8 cellular contexts compared by ENCODE assay signal in genomic region chr16:28182183-28182582, GRCh38. TPM values are rescaled to one million over a fixed set of nuclear protein-coding genes. Genes with fewer than 3 reads are reported as not detected.
A peak's percentile ranks its signal among the peaks of the same experiment; 100 is the strongest.
DNase-seq lines count a peak whose midpoint lies in the region; ATAC-seq, FAIRE-seq and TF ChIP-seq lines count a peak whose summit lies in the region.

No MANE protein-coding gene starts in this region.

- peak overlapping the region in 1 of 2 donors; percentile 9 for H3K4me3 Mint-ChIP-seq in CD14-positive monocyte

- H3K9me1 ChIP-seq in K562 (ENCODE audit: control insufficient read depth, insufficient read depth, low read length) = peaks cover 9% of the 10 kb centered on the region

- CTCF ChIA-PET in K562 (lab: Yijun Ruan, JAX; ENCODE audit: low intra/inter-chr PET ratio) = no interaction called here

- intact Hi-C loops in CD14-positive monocyte (cut with micrococcal nuclease) (no loop called here), K562 (cut with micrococcal nuclease) (no loop called here), transverse colon (cut with DNase I; ENCODE audit: low total_unique reads) (no loop called here)

- peaks cover 62% of the 10 kb centered on the region for H3K4me1 ChIP-seq in SJSA1 (replicated peaks)
- peaks cover 9 to 48% of the 10 kb centered on the region in 2 experiments for H3K4me1 ChIP-seq in K562 (replicated peaks in 1 of 2; ENCODE audit: control insufficient read depth in 2 of 2, insufficient read depth in 2 of 2, low read length in 2 of 2)
- H3K4me1 ChIP-seq in transverse colon = peaks cover 17 to 56% (median 19%) of the 10 kb centered on the region in 4 donors

- peaks cover 37 to 55% of the 10 kb centered on the region in 2 donors for H3K36me3 Mint-ChIP-seq in CD14-positive monocyte

- DNase-seq in CD14-positive monocyte (ENCODE audit: low spot score) (no peak), SJSA1 (ENCODE audit: low read depth in 1 of 2, low spot score in 2 of 2) (no peak), K562 (ENCODE audit: extremely low read depth in 1 of 4, low spot score in 3 of 4) (no peak), putamen (ENCODE audit: low spot score) (peak; percentile 33), SIG-M5 (lab: John Stamatoyannopoulos, UW) (no peak), NOMO-1 (lab: John Stamatoyannopoulos, UW; ENCODE audit: unreplicated experiment in 2 of 2) (no peak), transverse colon (no peak)

- TF ChIP-seq CTCF in CD14-positive monocyte (IDR thresholded peaks at IDR 0.05) (no peak), K562 (IDR thresholded peaks at IDR 0.05 in 2 of 3, conservative IDR thresholded peaks at IDR 0.05 in 1 of 3; ENCODE audit: insufficient read depth in 2 of 3, low read depth in 1 of 3, low read length in 3 of 3) (no peak), transverse colon (IDR thresholded peaks at IDR 0.05) (no peak)

- in situ Hi-C loops in K562 (cut with MboI) (no loop called here), transverse colon (cut with MboI; ENCODE audit: low pct_ligation_motif_present in 1 of 4, low pct_unique_long_range_greater_than_20kb in 1 of 4, low sequenced_read_pairs in 3 of 4) (no loop called here)

- H3K4me3 ChIP-seq in SJSA1 (no peak overlapping the region), K562 (no peak overlapping the region), transverse colon (no peak overlapping the region)

- peaks cover 70% of the 10 kb centered on the region for H3K4me1 Mint-ChIP-seq in CD14-positive monocyte

- TF ChIP-seq POLR2A in K562 (conservative IDR thresholded peaks at IDR 0.05) (no peak), transverse colon (IDR thresholded peaks at IDR 0.05) (no peak)

- peaks cover 95% of the 10 kb centered on the region for H3K79me2 ChIP-seq in K562 (ENCODE audit: control insufficient read depth, insufficient read depth, low read length)

- peaks cover 0 to 4% (median 2%) of the 10 kb centered on the region in 7 donors for H3K9me3 Mint-ChIP-seq in CD14-positive monocyte

- TF ChIP-seq EP300 in K562 (IDR thresholded peaks at IDR 0.05; ENCODE audit: low read length) = no peak
- no peak for TF ChIP-seq EP300 in transverse colon (IDR thresholded peaks at IDR 0.05; ENCODE audit: low read depth)

- no peak for TF ChIP-seq RAD21 in K562 (CRISPR knock-in tag; conservative IDR thresholded peaks at IDR 0.05 in 1 of 2, IDR thresholded peaks at IDR 0.05 in 1 of 2)

- ATAC-seq in K562 = peak; percentile 37; the same call in 2 of the 3 replicates
- ATAC-seq in GM21526 (IDR thresholded peaks at IDR 0.05; ENCODE audit: low FRiP score, unreplicated experiment) = no peak

- no peak overlapping the region for H2AFZ ChIP-seq in K562 (ENCODE audit: low read depth, low read length)

- no peak overlapping the region for H3K4me2 ChIP-seq in K562 (ENCODE audit: insufficient read depth, low read length)

- no peak overlapping the region; a peak in 2 of 4 replicates for H3K9ac ChIP-seq in K562 (ENCODE audit: insufficient read depth in 1 of 2, low read depth in 2 of 2, low read length in 2 of 2)

- FAIRE-seq in K562 (lab: Jason Lieb, UNC) = peak; percentile 55

- no TSS peak for BruUV-seq in K562 (replicated peaks; lab: Mats Ljungman, UMichigan)

- peak overlapping the region; percentile 87 for H3K27ac ChIP-seq in SJSA1
- H3K27ac ChIP-seq in K562 (ENCODE audit: extremely low read depth, low read depth, low read length) = no peak overlapping the region; the same call in 2 of the 3 replicates
- H3K27ac ChIP-seq in transverse colon = peak overlapping the region in 1 of 4 donors; percentile 58

- H3K9me3 ChIP-seq in SJSA1 (replicated peaks) = no peaks in the 10 kb centered on the region
- H3K9me3 ChIP-seq in K562 (replicated peaks; ENCODE audit: control insufficient read depth, insufficient read depth, low read depth, low read length) = no peaks in the 10 kb centered on the region
- H3K9me3 ChIP-seq in transverse colon = no peaks in the 10 kb centered on the region

- H4K20me1 ChIP-seq in K562 (replicated peaks; ENCODE audit: control insufficient read depth, insufficient read depth, low read length) = peaks cover 38% of the 10 kb centered on the region

- peaks cover 60% of the 10 kb centered on the region for H3K36me3 ChIP-seq in SJSA1
- peaks cover 60% of the 10 kb centered on the region for H3K36me3 ChIP-seq in K562 (ENCODE audit: control insufficient read depth, insufficient read depth, low read length)
- peaks cover 0 to 1% (median 0%) of the 10 kb centered on the region in 4 donors for H3K36me3 ChIP-seq in transverse colon

- H3K27me3 ChIP-seq in SJSA1 (replicated peaks) (no peaks in the 10 kb centered on the region), K562 (ENCODE audit: control insufficient read depth in 2 of 2, insufficient read depth in 2 of 2, low read length in 2 of 2) (no peaks in the 10 kb centered on the region), transverse colon (no peaks in the 10 kb centered on the region)

- peak overlapping the region; percentile 88 to 99 (median 93) for H3K27ac Mint-ChIP-seq in CD14-positive monocyte

- no peaks in the 10 kb centered on the region for H3K27me3 Mint-ChIP-seq in CD14-positive monocyte (ENCODE audit: low read depth in 3 of 3)

- POLR2A ChIA-PET in K562 (lab: Yijun Ruan, JAX) = interaction anchor here (1.5 to 1.7 kb wide), 2 partner anchors 9 to 13 kb away, joined by 6 to 7 read pairs; no protein-coding TSS in a partner anchor

- 44% methylated on average over 7 of the region's 7 CpGs for WGBS in K562 (ENCODE audit: insufficient coverage, low coverage, missing lambda C conversion rate)
- 60 to 78% methylated on average over 1 to 7 of the region's 7 CpGs for WGBS in transverse colon (ENCODE audit: low coverage in 1 of 2), 2 donors

TF ChIP-seq in K562, 482 proteins besides CTCF, POLR2A, EP300 and RAD21 (continues in another document):
- TF ChIP-seq PKNOX1 (IDR thresholded peaks at IDR 0.05) (peak; percentile 52; the same call in 1 of the 2 replicates), ZNF384 (IDR thresholded peaks at IDR 0.05; ENCODE audit: low read depth, low read length) (no peak), STAT5B (CRISPR knock-in tag; IDR thresholded peaks at IDR 0.05) (no peak), PTTG1 (tag; IDR thresholded peaks at IDR 0.05; ENCODE audit: low read depth) (no peak), ZNF76 (CRISPR knock-in tag; IDR thresholded peaks at IDR 0.05; ENCODE audit: borderline replicate concordance) (no peak), CREB1 (IDR thresholded peaks at IDR 0.05) (peak; percentile 22; the same call in 1 of the 2 replicates), CREB1 (CRISPR knock-in tag; IDR thresholded peaks at IDR 0.05) (no peak), MIER1 (IDR thresholded peaks at IDR 0.05; ENCODE audit: low read depth) (no peak), HEY1 (CRISPR knock-in tag; IDR thresholded peaks at IDR 0.05; ENCODE audit: borderline replicate concordance) (no peak), CBX8 (IDR thresholded peaks at IDR 0.05; ENCODE audit: borderline replicate concordance, extremely low read depth, low read depth, low read length, poor library complexity, severe bottlenecking) (no peak), GABPB2 (CRISPR knock-in tag; conservative IDR thresholded peaks at IDR 0.05) (no peak), ZNF507 (tag; conservative IDR thresholded peaks at IDR 0.05) (no peak), DIDO1 (tag; IDR thresholded peaks at IDR 0.05; ENCODE audit: low read depth) (no peak), CREM (IDR thresholded peaks at IDR 0.05; ENCODE audit: low read depth) (0 out of 2 replicates have a peak, but pooled peaks have one; percentile 44), NFXL1 (CRISPR knock-in tag; IDR thresholded peaks at IDR 0.05) (no peak), NFRKB (IDR thresholded peaks at IDR 0.05; ENCODE audit: low read depth) (no peak), ZNF133 (CRISPR knock-in tag; IDR thresholded peaks at IDR 0.05) (no peak)

RNA-seq across cellular contexts. Expression of gene XPO6, which starts 29.6 kb away (rescaled TPM):
- polyA plus RNA-seq in CD14-positive monocyte (10 to 100 TPM; 35.7 to 38.3 TPM), K562 (2011; rRNA removed) (160 and 184 TPM in 2 replicates), K562 (2014; fragmentation: Illumina TruSeq; extraction: Trizol) (154 and 180 TPM in 2 replicates), K562 (2014; fragmentation: Nextera tagmentation; extraction: Ambion mirVana) (10 to 100 TPM; 11.2 to 31.0 TPM), K562 (2014; rRNA removed) (119 and 141 TPM in 2 replicates)
- total RNA-seq in SJSA1 (2014; rRNA removed; shearing (Covaris generic)) = 164 and 347 TPM in 2 replicates
- total RNA-seq in K562 (2011; cell fraction: chromatin; rRNA removed; ENCODE audit: low replicate concordance) = 514 and 616 TPM in 2 replicates
- total RNA-seq in K562 (2011; cell fraction: nucleolus; rRNA removed) = 268 and 281 TPM in 2 replicates
- 282 and 295 TPM in 2 replicates for total RNA-seq in K562 (2011; cell fraction: nucleoplasm; rRNA removed)
- total RNA-seq in K562 (2014; rRNA removed) (121 and 136 TPM in 2 replicates), K562 (2014; rRNA removed; fragmentation: Illumina TruSeq; extraction: Trizol) (90.7 and 104 TPM in 2 replicates), K562 (2015; rRNA removed; fragmentation: Illumina TruSeq; extraction: Trizol) (101 and 104 TPM in 2 replicates), K562 (2021) (196 and 204 TPM in 2 replicates), transverse colon (100 to 1,000 TPM; 140 to 254 (median 204) TPM)
- polyA plus RNA-seq in K562 (2011; cell fraction: cytosol; rRNA removed) = 233 and 372 TPM in 2 replicates
- 242 and 339 TPM in 2 replicates for polyA plus RNA-seq in K562 (2011; cell fraction: nucleus; rRNA removed)
- polyA plus RNA-seq in K562 (2012) = 107 and 149 TPM in 2 replicates
- 205 and 308 TPM in 2 replicates for polyA minus RNA-seq in K562 (2011; rRNA and poly(A)+ RNA removed)
- polyA minus RNA-seq in K562 (2011; cell fraction: cytosol; rRNA and poly(A)+ RNA removed) = 160 and 194 TPM in 2 replicates
- 200 and 231 TPM in 2 replicates for polyA minus RNA-seq in K562 (2011; cell fraction: nucleus; rRNA and poly(A)+ RNA removed)
